22 cellular contexts compared by ENCODE assay signal in genomic region chr2:236238756-236239155, GRCh38. TPM values are rescaled to one million over a fixed set of nuclear protein-coding genes. Genes with fewer than 3 reads are reported as not detected.
"Had no signal": no experiment of that assay in that cellular context is flagged by ENCODE, and none has a peak within 500 bp of the region (broad histone marks: within the 10 kb centered on the region; RNA-seq: fewer than 3 reads in every experiment).

No MANE protein-coding gene starts in this region.

- H3K9ac ChIP-seq: SK-N-SH had no signal

- H3K4me3 ChIP-seq: prostate gland, thoracic aorta had no signal

- H3K36me3 Mint-ChIP-seq: natural killer cell treated with Interleukin-12 subunit alpha and Interleukin-12 subunit beta and Interleukin-15 and Interleukin-18, amount 100 ng/mL, for 72 hours; stimulated activated memory B cell treated with anti-CD40 and anti-IgM and Interleukin-4, amounts not matched to agents 10 μg/mL and 1 μg/mL and 100 μg/mL, for 72 hours had no signal

- H3K4me1 ChIP-seq: prostate gland had no signal

- H3K9me3 ChIP-seq: prostate gland, SK-N-SH, thoracic aorta had no signal

- ATAC-seq: activated CD8-positive, alpha-beta memory T cell treated with anti-CD3 and anti-CD28 coated beads, Interleukin-2, amount 10 ng/mL, durations not matched to agents 7 days and 5 days; activated T-helper 17 cell treated with anti-CD3 and anti-CD28 coated beads, Interleukin-2, amount 50 U/mL, for 72 hours; natural killer cell treated with Interleukin-12 subunit alpha and Interleukin-12 subunit beta and Interleukin-15 and Interleukin-18, amount 100 ng/mL, for 72 hours; sciatic nerve; stimulated activated memory B cell treated with anti-CD40 and anti-IgM and Interleukin-4, amounts not matched to agents 10 μg/mL and 1 μg/mL and 100 μg/mL, for 72 hours had no signal

- DNase-seq: activated B cell treated with CpG ODN at 0.5 μM for 24 hours; activated CD4-positive, alpha-beta memory T cell treated with anti-CD3 and anti-CD28 coated beads, Interleukin-2, amount 10 ng/mL, durations not matched to agents 7 days and 5 days; activated CD4-positive, alpha-beta T cell treated with anti-CD3 and anti-CD28 coated beads for 4 hours; activated CD8-positive, alpha-beta memory T cell treated with anti-CD3 and anti-CD28 coated beads, Interleukin-2, amount 10 ng/mL, durations not matched to agents 7 days and 5 days; activated naive CD4-positive, alpha-beta T cell treated with Interleukin-2 at 50 U/mL for 16 hours; aorta; brain microvascular endothelial cell; central memory CD4-positive, alpha-beta T cell; erythroblast; foreskin melanocyte; mesenchymal stem cell; SK-N-SH; stimulated activated CD4-positive, alpha-beta T cell treated with anti-CD3 and anti-CD28 coated beads, Interleukin-4, amount 100 ng/mL, for 4 hours had no signal

- H3K9me3 Mint-ChIP-seq: activated B cell treated with CpG ODN at 0.5 μM for 24 hours; activated CD4-positive, alpha-beta memory T cell treated with anti-CD3 and anti-CD28 coated beads, Interleukin-2, amount 10 ng/mL, durations not matched to agents 7 days and 5 days; natural killer cell treated with Interleukin-12 subunit alpha and Interleukin-12 subunit beta and Interleukin-15 and Interleukin-18, amount 100 ng/mL, for 72 hours had no signal

- H3K27ac Mint-ChIP-seq: activated B cell treated with CpG ODN at 0.5 μM for 24 hours; activated CD4-positive, alpha-beta memory T cell treated with anti-CD3 and anti-CD28 coated beads, Interleukin-2, amount 10 ng/mL, durations not matched to agents 7 days and 5 days; activated CD8-positive, alpha-beta memory T cell treated with anti-CD3 and anti-CD28 coated beads, Interleukin-2, amount 10 ng/mL, durations not matched to agents 7 days and 5 days; activated T-helper 17 cell treated with anti-CD3 and anti-CD28 coated beads, Interleukin-2, amount 50 U/mL, for 72 hours; natural killer cell treated with Interleukin-12 subunit alpha and Interleukin-12 subunit beta and Interleukin-15 and Interleukin-18, amount 100 ng/mL, for 72 hours; stimulated activated memory B cell treated with anti-CD40 and anti-IgM and Interleukin-4, amounts not matched to agents 10 μg/mL and 1 μg/mL and 100 μg/mL, for 72 hours had no signal

- H3K4me3 Mint-ChIP-seq: activated B cell treated with CpG ODN at 0.5 μM for 24 hours; activated CD4-positive, alpha-beta memory T cell treated with anti-CD3 and anti-CD28 coated beads, Interleukin-2, amount 10 ng/mL, durations not matched to agents 7 days and 5 days; activated CD8-positive, alpha-beta memory T cell treated with anti-CD3 and anti-CD28 coated beads, Interleukin-2, amount 10 ng/mL, durations not matched to agents 7 days and 5 days; activated T-helper 17 cell treated with anti-CD3 and anti-CD28 coated beads, Interleukin-2, amount 50 U/mL, for 72 hours; natural killer cell treated with Interleukin-12 subunit alpha and Interleukin-12 subunit beta and Interleukin-15 and Interleukin-18, amount 100 ng/mL, for 72 hours; stimulated activated memory B cell treated with anti-CD40 and anti-IgM and Interleukin-4, amounts not matched to agents 10 μg/mL and 1 μg/mL and 100 μg/mL, for 72 hours had no signal

- H3K4me1 Mint-ChIP-seq: activated CD4-positive, alpha-beta memory T cell treated with anti-CD3 and anti-CD28 coated beads, Interleukin-2, amount 10 ng/mL, durations not matched to agents 7 days and 5 days; activated T-helper 17 cell treated with anti-CD3 and anti-CD28 coated beads, Interleukin-2, amount 50 U/mL, for 72 hours; stimulated activated memory B cell treated with anti-CD40 and anti-IgM and Interleukin-4, amounts not matched to agents 10 μg/mL and 1 μg/mL and 100 μg/mL, for 72 hours had no signal

- H3K27ac ChIP-seq: brain microvascular endothelial cell, prostate gland, thoracic aorta had no signal

- H3K36me3 ChIP-seq: brain microvascular endothelial cell, prostate gland, thoracic aorta had no signal

- H3K4me2 ChIP-seq: SK-N-SH had no signal

RNA-seq across cellular contexts. Expression of gene ASB18, which starts 25.4 kb away (rescaled TPM):
- total RNA-seq: activated B cell treated with CpG ODN at 0.5 μM for 24 hours; activated CD4-positive, alpha-beta memory T cell treated with anti-CD3 and anti-CD28 coated beads, Interleukin-2, amount 10 ng/mL, durations not matched to agents 7 days and 5 days; activated CD8-positive, alpha-beta memory T cell treated with anti-CD3 and anti-CD28 coated beads, Interleukin-2, amount 10 ng/mL, durations not matched to agents 7 days and 5 days; activated T-helper 17 cell treated with anti-CD3 and anti-CD28 coated beads, Interleukin-2, amount 50 U/mL, for 72 hours; aorta; kidney epithelial cell; liver; natural killer cell treated with Interleukin-12 subunit alpha and Interleukin-12 subunit beta and Interleukin-15 and Interleukin-18, amount 100 ng/mL, for 72 hours; omental fat pad; prostate gland; sciatic nerve; thoracic aorta had no signal
- polyA plus RNA-seq: aorta, liver, SK-N-SH had no signal
